In genomic region chr5:16456103-16456832, GRCh38 we compare ENCODE assay signal across 8 cellular contexts. TPM values are rescaled to one million over a fixed set of nuclear protein-coding genes. Genes with fewer than 3 reads are reported as not detected.
A peak's percentile ranks its signal among the peaks of the same experiment; 100 is the strongest.
DNase-seq lines count a peak whose midpoint lies in the region; ATAC-seq, FAIRE-seq and TF ChIP-seq lines count a peak whose summit lies in the region.

No MANE protein-coding gene starts in this region.

- no peaks in the 10 kb centered on the region for H3K27me3 ChIP-seq in CD4-positive, CD25-positive, alpha-beta regulatory T cell (ENCODE audit: control insufficient read depth, insufficient read depth, low read length)

- no peaks in the 10 kb centered on the region for H3K9me3 ChIP-seq in CD4-positive, CD25-positive, alpha-beta regulatory T cell (ENCODE audit: control insufficient read depth in 2 of 2, low read length in 2 of 2)

- peak overlapping the region; percentile 42 for H3K4me3 ChIP-seq in CD4-positive, CD25-positive, alpha-beta regulatory T cell (ENCODE audit: low read depth, low read length)

- H3K4me3 Mint-ChIP-seq in CD4-positive, CD25-positive, alpha-beta regulatory T cell, result peak overlapping the region; percentile 2 to 66 (median 49)
- H3K4me3 Mint-ChIP-seq in endothelial cell (ENCODE audit: unreplicated experiment), result peak overlapping the region; percentile 4

- peaks cover 46% of the 10 kb centered on the region for H3K4me1 ChIP-seq in CD4-positive, CD25-positive, alpha-beta regulatory T cell (ENCODE audit: control insufficient read depth, insufficient read depth, low read length, poor library complexity, severe bottlenecking)

- DNase-seq in CD4-positive, CD25-positive, alpha-beta regulatory T cell, result peak; percentile 21 to 84 (median 67)
- DNase-seq in NCI-H2081 treated with DMSO at 0.1 percent for 48 hours (lab: John Stamatoyannopoulos, UW), result peak; percentile 59
- DNase-seq in endothelial cell (ENCODE audit: low spot score), result peak; percentile 36
- DNase-seq in middle frontal gyrus (ENCODE audit: extremely low spot score, low spot score), result peak; percentile 74

- no peaks in the 10 kb centered on the region for H3K27me3 Mint-ChIP-seq in CD4-positive, CD25-positive, alpha-beta regulatory T cell
- no peaks in the 10 kb centered on the region for H3K27me3 Mint-ChIP-seq in endothelial cell (ENCODE audit: unreplicated experiment)

- H3K27ac ChIP-seq in CD4-positive, CD25-positive, alpha-beta regulatory T cell (ENCODE audit: insufficient read depth, low read length, poor library complexity, severe bottlenecking), result no peak overlapping the region

- peak overlapping the region; percentile 51 to 82 (median 79) for H3K27ac Mint-ChIP-seq in CD4-positive, CD25-positive, alpha-beta regulatory T cell
- peak overlapping the region; percentile 54 for H3K27ac Mint-ChIP-seq in endothelial cell (ENCODE audit: unreplicated experiment)

- H3K36me3 ChIP-seq in CD4-positive, CD25-positive, alpha-beta regulatory T cell (ENCODE audit: control insufficient read depth, insufficient read depth, low read length), result peaks cover 82% of the 10 kb centered on the region

- TF ChIP-seq CTCF in endothelial cell (IDR thresholded peaks at IDR 0.05; ENCODE audit: unreplicated experiment), result peak; percentile 88

- peak; percentile 57 for FAIRE-seq in TTC549 (lab: Jason Lieb, UNC)

- ATAC-seq in CD4-positive, CD25-positive, alpha-beta regulatory T cell (ENCODE audit: low read depth in 2 of 2), result peak; percentile 58 to 79
- ATAC-seq in GM18858 (IDR thresholded peaks at IDR 0.05; ENCODE audit: unreplicated experiment), result peak; percentile 56
- peak; percentile 58 for ATAC-seq in HG03045 (IDR thresholded peaks at IDR 0.05; ENCODE audit: unreplicated experiment)
- ATAC-seq in GM21825 (IDR thresholded peaks at IDR 0.05; ENCODE audit: unreplicated experiment), result no peak

- peaks cover 19 to 72% (median 52%) of the 10 kb centered on the region in 4 donors for H3K4me1 Mint-ChIP-seq in CD4-positive, CD25-positive, alpha-beta regulatory T cell
- peaks cover 6% of the 10 kb centered on the region for H3K4me1 Mint-ChIP-seq in endothelial cell (ENCODE audit: unreplicated experiment)

- H3K36me3 Mint-ChIP-seq in CD4-positive, CD25-positive, alpha-beta regulatory T cell, result peaks cover 30% of the 10 kb centered on the region
- peaks cover 4% of the 10 kb centered on the region for H3K36me3 Mint-ChIP-seq in endothelial cell (ENCODE audit: low read depth, unreplicated experiment)

- H3K9me3 Mint-ChIP-seq in CD4-positive, CD25-positive, alpha-beta regulatory T cell, result no peaks in the 10 kb centered on the region
- H3K9me3 Mint-ChIP-seq in endothelial cell (ENCODE audit: unreplicated experiment), result no peaks in the 10 kb centered on the region

RNA-seq across cellular contexts. Expression of gene ZNF622, which starts 9.3 kb away (rescaled TPM):
- total RNA-seq in CD4-positive, CD25-positive, alpha-beta regulatory T cell, result 42.0 TPM
- polyA plus RNA-seq in CD4-positive, CD25-positive, alpha-beta regulatory T cell, result 10 to 100 TPM; 51.8 to 69.8 (median 60.2) TPM
- total RNA-seq in endothelial cell (ENCODE audit: unreplicated experiment), result 25.8 TPM
